1 cellular context compared by ENCODE assay signal in the genomic region with DNA sequence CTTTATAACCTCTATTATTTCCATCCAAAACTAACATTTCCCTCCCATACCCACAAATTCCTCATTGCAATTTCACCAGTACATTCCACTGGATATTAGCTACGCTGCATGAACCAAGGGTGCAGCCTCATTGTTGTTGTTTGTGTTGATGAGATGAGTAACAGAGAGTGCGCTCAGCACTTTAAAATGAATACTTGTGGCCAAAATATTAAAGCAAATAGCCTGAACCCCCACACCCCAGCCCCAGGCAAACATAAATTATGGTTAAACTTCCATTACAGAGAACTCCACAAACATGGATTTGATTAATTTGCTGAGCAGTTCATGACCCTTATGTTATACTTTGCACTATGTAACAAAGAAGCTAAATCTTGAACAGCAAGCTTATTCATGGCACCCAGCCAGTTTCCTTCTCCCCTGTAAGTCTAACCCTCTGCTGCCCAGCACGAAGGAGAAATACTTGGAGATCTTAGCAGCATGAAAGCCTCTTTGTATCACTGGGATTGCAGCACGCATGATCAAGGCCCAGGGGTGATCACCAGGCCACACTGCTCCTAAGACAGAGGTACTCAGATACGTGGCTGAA.
TF ChIP-seq lines count a peak whose summit lies in the region.

No MANE protein-coding gene starts in this region.

TF ChIP-seq in IMR-90, 13 proteins besides CTCF, POLR2A, EP300 and RAD21 (continued from another document):
- TF ChIP-seq, protein P1, sequence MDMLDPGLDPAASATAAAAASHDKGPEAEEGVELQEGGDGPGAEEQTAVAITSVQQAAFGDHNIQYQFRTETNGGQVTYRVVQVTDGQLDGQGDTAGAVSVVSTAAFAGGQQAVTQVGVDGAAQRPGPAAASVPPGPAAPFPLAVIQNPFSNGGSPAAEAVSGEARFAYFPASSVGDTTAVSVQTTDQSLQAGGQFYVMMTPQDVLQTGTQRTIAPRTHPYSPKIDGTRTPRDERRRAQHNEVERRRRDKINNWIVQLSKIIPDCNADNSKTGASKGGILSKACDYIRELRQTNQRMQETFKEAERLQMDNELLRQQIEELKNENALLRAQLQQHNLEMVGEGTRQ (IDR thresholded peaks at IDR 0.05; ENCODE audit: low read depth, low read length): no peak
- TF ChIP-seq, protein P2, sequence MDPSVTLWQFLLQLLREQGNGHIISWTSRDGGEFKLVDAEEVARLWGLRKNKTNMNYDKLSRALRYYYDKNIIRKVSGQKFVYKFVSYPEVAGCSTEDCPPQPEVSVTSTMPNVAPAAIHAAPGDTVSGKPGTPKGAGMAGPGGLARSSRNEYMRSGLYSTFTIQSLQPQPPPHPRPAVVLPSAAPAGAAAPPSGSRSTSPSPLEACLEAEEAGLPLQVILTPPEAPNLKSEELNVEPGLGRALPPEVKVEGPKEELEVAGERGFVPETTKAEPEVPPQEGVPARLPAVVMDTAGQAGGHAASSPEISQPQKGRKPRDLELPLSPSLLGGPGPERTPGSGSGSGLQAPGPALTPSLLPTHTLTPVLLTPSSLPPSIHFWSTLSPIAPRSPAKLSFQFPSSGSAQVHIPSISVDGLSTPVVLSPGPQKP (IDR thresholded peaks at IDR 0.05; ENCODE audit: borderline replicate concordance, low read depth, low read length): no peak
- TF ChIP-seq CHD1 (IDR thresholded peaks at IDR 0.05; ENCODE audit: low read depth, low read length): no peak
- TF ChIP-seq FOS (IDR thresholded peaks at IDR 0.05; ENCODE audit: low read depth, low read length): no peak
- TF ChIP-seq MAZ (IDR thresholded peaks at IDR 0.05; ENCODE audit: borderline replicate concordance, low read depth, low read length): no peak
